ENCODE assay signal across 13 cellular contexts in genomic region chr2:189276277-189276676, GRCh38.
A peak's percentile ranks its signal among the peaks of the same experiment; 100 is the strongest.
DNase-seq lines count a peak whose midpoint lies in the region; TF ChIP-seq lines count a peak whose summit lies in the region.
"Had no signal": no experiment of that assay in that cellular context is flagged by ENCODE, and none has a peak within 500 bp of the region (broad histone marks: within the 10 kb centered on the region; RNA-seq: fewer than 3 reads in every experiment).

No MANE protein-coding gene starts in this region.

- in situ Hi-C loops in G401 (cut with HindIII; ENCODE audit: low sequenced_read_pairs) (loop anchor here (5.0 kb wide), 1 partner anchor 69 kb away; no protein-coding TSS in a partner anchor), GM13977 (cut with MboI; ENCODE audit: low pct_unique_long_range_greater_than_20kb, low sequenced_read_pairs, unreplicated experiment) (loop anchor here (25.0 kb wide), 1 partner anchor 164 kb away; no protein-coding TSS in a partner anchor)

- DNase-seq in AG10803 (ENCODE audit: low read depth) (peak; percentile 93), LHCN-M2 (ENCODE audit: low read depth) (peak; percentile 94), astrocyte of the hippocampus (ENCODE audit: low read depth, low spot score) (peak; percentile 27), iris pigment epithelial cell (ENCODE audit: low read depth) (peak; percentile 96), G401 (ENCODE audit: low spot score) (no peak), GM13977 (ENCODE audit: low spot score) (no peak), MV-4-11 (lab: John Stamatoyannopoulos, UW) (no peak), adrenal gland (no peak)
- DNase-seq: activated naive CD8-positive, alpha-beta T cell treated with anti-CD3 and anti-CD28 coated beads, Interleukin-2, amount 10 ng/mL, durations not matched to agents 7 days and 5 days; effector memory CD8-positive, alpha-beta T cell; NCI-H510A treated with DMSO at 0.1 percent for 48 hours; pancreas had no signal

- no peak for TF ChIP-seq CTCF in AG10803 (conservative IDR thresholded peaks at IDR 0.05; ENCODE audit: low read length)
- TF ChIP-seq CTCF in GM13977 (IDR thresholded peaks at IDR 0.05; ENCODE audit: extremely low read depth, insufficient read depth, missing control alignments): no peak
- TF ChIP-seq CTCF in adrenal gland (IDR thresholded peaks at IDR 0.05): no peak

- no peak for TF ChIP-seq POLR2A in adrenal gland (IDR thresholded peaks at IDR 0.05)

- intact Hi-C loops in adrenal gland (cut with DNase I): no loop called here

- 74 to 87% (median 82%) methylated on average over 2 of the region's 2 CpGs for WGBS in adrenal gland, 4 donors

- no peak overlapping the region for H3K27ac ChIP-seq in adrenal gland
- H3K27ac ChIP-seq: C4-2B, pancreas had no signal

- no peaks in the 10 kb centered on the region for H3K9me3 ChIP-seq in adrenal gland (replicated peaks in 1 of 3)
- H3K9me3 ChIP-seq: pancreas had no signal

- no peaks in the 10 kb centered on the region for H3K27me3 ChIP-seq in adrenal gland
- H3K27me3 ChIP-seq: pancreas had no signal

- H3K4me3 ChIP-seq in AG10803 (ENCODE audit: low read length) (no peak overlapping the region), adrenal gland (no peak overlapping the region)
- H3K4me3 ChIP-seq: pancreas had no signal

- H3K36me3 ChIP-seq in adrenal gland (replicated peaks in 1 of 2): no peaks in the 10 kb centered on the region
- H3K36me3 ChIP-seq: pancreas had no signal

- H3K4me1 ChIP-seq in adrenal gland (replicated peaks in 1 of 2): no peaks in the 10 kb centered on the region
- H3K4me1 ChIP-seq: pancreas had no signal

Comparison
In these comparisons a context has a peak if more than half of its experiments do, and no peak if none do; other contexts are left out.
1. DNase-seq: peak in AG10803 (single experiment), LHCN-M2 (single experiment), astrocyte of the hippocampus (single experiment) and iris pigment epithelial cell (single experiment); none in G401 (single experiment), GM13977 (single experiment), MV-4-11 (single experiment) and adrenal gland (0 of 7).